In the genomic region with DNA sequence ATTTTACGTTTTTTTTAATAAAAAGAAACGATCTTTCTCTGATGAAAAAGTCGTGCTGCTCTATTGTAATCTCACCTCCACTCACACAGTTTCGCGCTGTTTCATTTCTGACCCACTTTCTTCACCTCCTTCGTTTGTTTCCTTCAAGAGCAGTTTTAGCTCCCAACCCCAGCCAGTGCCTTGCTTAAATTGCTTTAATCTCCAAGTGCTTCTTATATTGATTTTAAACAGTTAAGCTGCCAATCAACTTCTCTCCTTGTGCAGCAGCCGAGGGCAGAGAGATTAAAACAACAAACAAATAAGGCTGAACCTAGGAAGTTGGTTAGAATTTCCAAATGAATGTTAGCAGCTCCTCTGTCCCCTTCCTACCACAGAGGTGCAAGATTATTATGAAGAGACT, we compare ENCODE assay signal across 18 cellular contexts.
DNase-seq lines count a peak whose midpoint lies in the region; ATAC-seq and TF ChIP-seq lines count a peak whose summit lies in the region.
"Had no signal": no experiment of that assay in that cellular context is flagged by ENCODE, and none has a peak within 500 bp of the region (broad histone marks: within the 10 kb centered on the region; RNA-seq: fewer than 3 reads in every experiment).

No MANE protein-coding gene starts in this region.

- DNase-seq in CD4-positive, alpha-beta memory T cell, result no peak
- DNase-seq in HEK293T (ENCODE audit: extremely low spot score), result no peak
- DNase-seq in dorsolateral prefrontal cortex, result no peak
- no peak for DNase-seq in stimulated activated naive CD8-positive, alpha-beta T cell treated with anti-CD3 and anti-CD28 coated beads, Interleukin-15, Interleukin-2, amounts not matched to agents 100 U/mL and 50 U/mL, for 24 hours
- DNase-seq in T-helper 9 cell, result no peak
- no peak for DNase-seq in activated CD8-positive, alpha-beta memory T cell treated with anti-CD3 and anti-CD28 coated beads, Interleukin-2, amount 50 U/mL, for 48 hours
- DNase-seq: activated CD4-positive, alpha-beta T cell treated with anti-CD3 and anti-CD28 coated beads, Interleukin-2, amount 50 U/mL, for 4 hours; activated naive CD4-positive, alpha-beta T cell treated with Interleukin-2 at 50 U/mL for 16 hours; GM23248; mesenchymal stem cell; NCI-H1930; NCI-H510A; SHP77; stimulated activated CD4-positive, alpha-beta T cell treated with anti-CD3 and anti-CD28 coated beads, Interleukin-12 subunit alpha, Interleukin-12 subunit beta, amount 100 ng/mL, for 4 hours had no signal

- no peak overlapping the region for H3K27ac ChIP-seq in CD4-positive, alpha-beta memory T cell (ENCODE audit: low read depth, low read length)
- peak overlapping the region in 2 of 59 donors; percentile 5 to 7 for H3K27ac ChIP-seq in dorsolateral prefrontal cortex
- H3K27ac ChIP-seq: GM23248, KMS-11 had no signal

- POLR2A ChIA-PET in CD4-positive, alpha-beta memory T cell (lab: Charles Lee; ENCODE audit: partially characterized antibody), result no interaction called here
- POLR2A ChIA-PET in HEK293T (lab: Yijun Ruan, JAX), result no interaction called here

- H3K9me3 ChIP-seq in CD4-positive, alpha-beta memory T cell (ENCODE audit: control insufficient read depth in 1 of 2, low read length in 2 of 2), result no peaks in the 10 kb centered on the region

- H3K4me3 ChIP-seq in CD4-positive, alpha-beta memory T cell (ENCODE audit: low read length in 2 of 2), result no peak overlapping the region
- peak overlapping the region in 58 of 59 donors; percentile 2 to 64 (median 46) for H3K4me3 ChIP-seq in dorsolateral prefrontal cortex
- H3K4me3 ChIP-seq: GM23248 had no signal

- H3K4me1 Mint-ChIP-seq in CD4-positive, alpha-beta memory T cell, result peaks cover 0 to 10% (median 4%) of the 10 kb centered on the region in 4 donors
- no peaks in the 10 kb centered on the region for H3K4me1 Mint-ChIP-seq in nephron

- no peak overlapping the region for H3K27ac Mint-ChIP-seq in CD4-positive, alpha-beta memory T cell
- H3K27ac Mint-ChIP-seq in nephron, result no peak overlapping the region
- H3K27ac Mint-ChIP-seq: T-cell had no signal

- CTCF ChIA-PET in CD4-positive, alpha-beta memory T cell (lab: Charles Lee; ENCODE audit: partially characterized antibody), result no interaction called here
- CTCF ChIA-PET in HEK293T (lab: Yijun Ruan, JAX), result no interaction called here

- no peak for ATAC-seq in stimulated activated naive CD8-positive, alpha-beta T cell treated with anti-CD3 and anti-CD28 coated beads, Interleukin-15, Interleukin-2, amounts not matched to agents 100 U/mL and 50 U/mL, for 24 hours
- no peak for ATAC-seq in GM21717 (IDR thresholded peaks at IDR 0.05; ENCODE audit: unreplicated experiment)

- no peaks in the 10 kb centered on the region for H3K27me3 ChIP-seq in CD4-positive, alpha-beta memory T cell (ENCODE audit: insufficient read depth, low read length)
- peaks cover 0 to 6% (median 0%) of the 10 kb centered on the region in 45 donors for H3K27me3 ChIP-seq in dorsolateral prefrontal cortex

- H3K9me3 Mint-ChIP-seq in CD4-positive, alpha-beta memory T cell, result peaks cover 0 to 3% (median 0%) of the 10 kb centered on the region in 8 donors
- H3K9me3 Mint-ChIP-seq in nephron, result no peaks in the 10 kb centered on the region

- H3K27me3 Mint-ChIP-seq in CD4-positive, alpha-beta memory T cell, result no peaks in the 10 kb centered on the region
- peaks cover 6% of the 10 kb centered on the region for H3K27me3 Mint-ChIP-seq in nephron (ENCODE audit: low read depth)
- H3K27me3 Mint-ChIP-seq: T-cell had no signal

- no peaks in the 10 kb centered on the region for H3K4me1 ChIP-seq in CD4-positive, alpha-beta memory T cell (ENCODE audit: insufficient read depth, low read length)

- no peaks in the 10 kb centered on the region for H3K36me3 Mint-ChIP-seq in CD4-positive, alpha-beta memory T cell
- H3K36me3 Mint-ChIP-seq in nephron (ENCODE audit: low read depth), result no peaks in the 10 kb centered on the region
- H3K36me3 Mint-ChIP-seq: T-cell had no signal

- intact Hi-C loops in CD4-positive, alpha-beta memory T cell (cut with micrococcal nuclease), result no loop called here
- intact Hi-C loops in dorsolateral prefrontal cortex (cut with DNase I), result no loop called here

- TF ChIP-seq CTCF in dorsolateral prefrontal cortex (IDR thresholded peaks at IDR 0.05 in 54 of 56, conservative IDR thresholded peaks at IDR 0.05 in 2 of 56; ENCODE audit: low read depth in 1 of 56, partially characterized antibody in 56 of 56) (no peak), nephron (IDR thresholded peaks at IDR 0.05; ENCODE audit: unreplicated experiment in 3 of 3) (no peak)

- peak overlapping the region in 5 of 8 donors; percentile 19 to 64 (median 30) for H3K4me3 Mint-ChIP-seq in CD4-positive, alpha-beta memory T cell
- peak overlapping the region in 2 of 3 experiments; percentile 37 to 38 for H3K4me3 Mint-ChIP-seq in nephron

- no peaks in the 10 kb centered on the region for H3K36me3 ChIP-seq in CD4-positive, alpha-beta memory T cell (ENCODE audit: insufficient read depth, low read length)

TF ChIP-seq in HEK293T, 16 proteins besides CTCF, POLR2A, EP300 and RAD21:
- TF ChIP-seq ARNT (IDR thresholded peaks at IDR 0.05), result no peak
- TF ChIP-seq FOXM1 (IDR thresholded peaks at IDR 0.05; ENCODE audit: borderline replicate concordance), result no peak
- peak; percentile 37; the same call in 1 of the 2 replicates for TF ChIP-seq PKNOX1 (IDR thresholded peaks at IDR 0.05)
- no peak for TF ChIP-seq NFRKB (IDR thresholded peaks at IDR 0.05)
- no peak for TF ChIP-seq FOXK2 (IDR thresholded peaks at IDR 0.05)

Comparison
In these comparisons a context has a peak if more than half of its experiments do, and no peak if none do; other contexts are left out.
1. H3K4me3 ChIP-seq: peak in dorsolateral prefrontal cortex (58 of 59); none in CD4-positive, alpha-beta memory T cell (0 of 2).